12 cellular contexts compared by ENCODE assay signal in genomic region chr19:9622531-9622930, GRCh38. TPM values are rescaled to one million over a fixed set of nuclear protein-coding genes. Genes with fewer than 3 reads are reported as not detected.
A peak's percentile ranks its signal among the peaks of the same experiment; 100 is the strongest.
DNase-seq lines count a peak whose midpoint lies in the region; ATAC-seq and TF ChIP-seq lines count a peak whose summit lies in the region.
"Had no signal": no experiment of that assay in that cellular context is flagged by ENCODE, and none has a peak within 500 bp of the region (broad histone marks: within the 10 kb centered on the region; RNA-seq: fewer than 3 reads in every experiment).

No MANE protein-coding gene starts in this region.

- peak overlapping the region; percentile 72 for H3K27ac Mint-ChIP-seq in T-helper 2 cell treated with Interferon-gamma antibody and Interleukin-4, amounts not matched to agents 5 μg/mL and 100 μg/mL, for 36 hours
- no peak overlapping the region for H3K27ac Mint-ChIP-seq in T-cell

- TF ChIP-seq POLR2A in esophagus squamous epithelium (IDR thresholded peaks at IDR 0.05) = no peak

- H3K27ac ChIP-seq in esophagus squamous epithelium = peak overlapping the region; percentile 87 to 96 (median 94)
- H3K27ac ChIP-seq in rectal smooth muscle tissue (ENCODE audit: low read depth, low read length) = peak overlapping the region; percentile 34

- H3K4me1 ChIP-seq in esophagus squamous epithelium (peaks cover 7 to 46% (median 27%) of the 10 kb centered on the region in 3 donors), rectal smooth muscle tissue (ENCODE audit: control insufficient read depth, insufficient read depth, low read length) (peaks cover 9% of the 10 kb centered on the region)
- H3K4me1 ChIP-seq: A549 had no signal

- 10 to 34% methylated on average over 2 of the region's 2 CpGs for WGBS in esophagus squamous epithelium, 2 donors

- intact Hi-C loops in esophagus squamous epithelium (cut with DNase I) = no loop called here

- no peak overlapping the region for H3K9ac ChIP-seq in rectal smooth muscle tissue (ENCODE audit: low read length)

- H3K36me3 ChIP-seq in esophagus squamous epithelium = peaks cover 0 to 22% (median 10%) of the 10 kb centered on the region in 3 donors
- H3K36me3 ChIP-seq in rectal smooth muscle tissue (ENCODE audit: control insufficient read depth, insufficient read depth, low read length) = peaks cover 12% of the 10 kb centered on the region

- H3K9me3 Mint-ChIP-seq in T-helper 2 cell treated with Interferon-gamma antibody and Interleukin-4, amounts not matched to agents 5 μg/mL and 100 μg/mL, for 36 hours = peaks cover 7% of the 10 kb centered on the region
- H3K9me3 Mint-ChIP-seq in T-cell = peaks cover 0 to 5% (median 4%) of the 10 kb centered on the region in 3 donors

- TF ChIP-seq CTCF in esophagus squamous epithelium (IDR thresholded peaks at IDR 0.05) = no peak

- no peak for DNase-seq in T-helper 2 cell treated with Interferon-gamma antibody and Interleukin-4, amounts not matched to agents 5 μg/mL and 100 μg/mL, for 36 hours (ENCODE audit: low spot score)
- DNase-seq in T-helper 2 cell (no peak), T-cell (no peak), esophagus squamous epithelium (lab: John Stamatoyannopoulos, UW) (no peak), putamen (ENCODE audit: low spot score) (no peak)
- no peak for DNase-seq in activated CD4-positive, CD25-positive, alpha-beta regulatory T cell (lab: John Stamatoyannopoulos, UW)
- DNase-seq: activated CD4-positive, CD25-positive, alpha-beta regulatory T cell treated with anti-CD3 and anti-CD28 coated beads, Interleukin-2, amount 50 U/mL, for 72 hours; midbrain; NCI-H82 had no signal

- H3K4me1 Mint-ChIP-seq in T-helper 2 cell treated with Interferon-gamma antibody and Interleukin-4, amounts not matched to agents 5 μg/mL and 100 μg/mL, for 36 hours (ENCODE audit: low read depth) = peaks cover 20% of the 10 kb centered on the region
- H3K4me1 Mint-ChIP-seq in T-cell = peaks cover 24 to 32% (median 29%) of the 10 kb centered on the region in 3 donors

- H3K4me3 Mint-ChIP-seq in T-helper 2 cell treated with Interferon-gamma antibody and Interleukin-4, amounts not matched to agents 5 μg/mL and 100 μg/mL, for 36 hours = peak overlapping the region; percentile 58
- H3K4me3 Mint-ChIP-seq in T-cell = peak overlapping the region in 2 of 3 donors; percentile 10 to 51

- H3K4me3 ChIP-seq in esophagus squamous epithelium (peak overlapping the region in 3 of 4 donors; percentile 68 to 91 (median 74)), rectal smooth muscle tissue (ENCODE audit: low read length) (peak overlapping the region; percentile 22)

- no peaks in the 10 kb centered on the region for H3K9me3 ChIP-seq in esophagus squamous epithelium

- no peaks in the 10 kb centered on the region for H3K27me3 Mint-ChIP-seq in T-helper 2 cell treated with Interferon-gamma antibody and Interleukin-4, amounts not matched to agents 5 μg/mL and 100 μg/mL, for 36 hours (ENCODE audit: low read depth)
- H3K27me3 Mint-ChIP-seq in T-cell = peaks cover 0 to 3% of the 10 kb centered on the region in 2 donors

- ATAC-seq in T-cell (replicated peaks in 1 of 4) = no peak
- ATAC-seq in HG03095 (IDR thresholded peaks at IDR 0.05; ENCODE audit: unreplicated experiment) = no peak

- CTCF ChIA-PET in T-cell (lab: Charles Lee) = no interaction called here

- POLR2A ChIA-PET in T-cell (lab: Charles Lee) = no interaction called here

- H3K27me3 ChIP-seq in esophagus squamous epithelium (no peaks in the 10 kb centered on the region), rectal smooth muscle tissue (ENCODE audit: control insufficient read depth, insufficient read depth, low read length) (no peaks in the 10 kb centered on the region)

- peaks cover 33% of the 10 kb centered on the region for H3K36me3 Mint-ChIP-seq in T-helper 2 cell treated with Interferon-gamma antibody and Interleukin-4, amounts not matched to agents 5 μg/mL and 100 μg/mL, for 36 hours (ENCODE audit: low read depth)
- peaks cover 19% of the 10 kb centered on the region for H3K36me3 Mint-ChIP-seq in T-cell

RNA-seq across cellular contexts. Expression of gene ZNF561, which starts 1.5 kb away (rescaled TPM):
- 10 to 100 TPM; 36.7 to 47.2 (median 41.2) TPM for total RNA-seq in T-cell
- total RNA-seq in esophagus squamous epithelium = 10 to 100 TPM; 31.3 to 52.1 (median 40.8) TPM

RNA-seq across cellular contexts. Expression of gene ZNF121, which starts 38.2 kb away (rescaled TPM):
- total RNA-seq in T-cell = 10 to 100 TPM; 36.6 to 53.4 (median 48.4) TPM
- 10 to 100 TPM; 23.7 to 48.6 (median 31.1) TPM for total RNA-seq in esophagus squamous epithelium

RNA-seq across cellular contexts. Expression of gene ZNF562, which starts 52.4 kb away (rescaled TPM):
- total RNA-seq in T-cell (10 to 100 TPM; 13.8 to 23.1 (median 21.7) TPM), esophagus squamous epithelium (10 to 100 TPM; 26.3 to 45.6 (median 34.0) TPM)
